Comparison of ENCODE assay signal across 28 cellular contexts in genomic region chr3:32892625-32893598, GRCh38. TPM values are rescaled to one million over a fixed set of nuclear protein-coding genes. Genes with fewer than 3 reads are reported as not detected.
"Had no signal": no experiment of that assay in that cellular context is flagged by ENCODE, and none has a peak within 500 bp of the region (broad histone marks: within the 10 kb centered on the region; RNA-seq: fewer than 3 reads in every experiment).

No MANE protein-coding gene starts in this region.

- H3K4me3 Mint-ChIP-seq: naive thymus-derived CD8-positive, alpha-beta T cell; stimulated activated memory B cell treated with anti-CD40 and anti-IgM and Interleukin-4, amounts not matched to agents 10 μg/mL and 1 μg/mL and 100 μg/mL, for 72 hours had no signal

- H3K27ac ChIP-seq: dorsolateral prefrontal cortex, epithelial cell of prostate, gastrocnemius medialis, lower lobe of right lung, psoas muscle, skin epidermis, spleen, testis, tibial artery, upper lobe of left lung had no signal

- H3K27ac Mint-ChIP-seq: naive thymus-derived CD8-positive, alpha-beta T cell; stimulated activated memory B cell treated with anti-CD40 and anti-IgM and Interleukin-4, amounts not matched to agents 10 μg/mL and 1 μg/mL and 100 μg/mL, for 72 hours had no signal

- H3K36me3 ChIP-seq: gastrocnemius medialis, spleen, tibial artery had no signal

- DNase-seq: dorsolateral prefrontal cortex; effector CD4-positive, alpha-beta T cell; foreskin fibroblast; gastrocnemius medialis; head of caudate nucleus; left ventricle myocardium superior; lower lobe of right lung; naive thymus-derived CD8-positive, alpha-beta T cell; nucleus accumbens; psoas muscle; right cardiac atrium; spleen; stimulated activated CD4-positive, alpha-beta T cell treated with anti-CD3 and anti-CD28 coated beads, Interleukin-4, amount 100 ng/mL, for 4 hours; stimulated activated naive CD8-positive, alpha-beta T cell treated with anti-CD3 and anti-CD28 coated beads, Interleukin-15, Interleukin-2, amounts not matched to agents 100 U/mL and 50 U/mL, for 24 hours; substantia nigra; testis; tibial artery; upper lobe of left lung had no signal

- H3K9me3 Mint-ChIP-seq: naive thymus-derived CD8-positive, alpha-beta T cell; stimulated activated memory B cell treated with anti-CD40 and anti-IgM and Interleukin-4, amounts not matched to agents 10 μg/mL and 1 μg/mL and 100 μg/mL, for 72 hours had no signal

- H3K4me3 ChIP-seq: dorsolateral prefrontal cortex, gastrocnemius medialis, lower lobe of right lung, psoas muscle, skin epidermis, spleen, testis, tibial artery, upper lobe of left lung had no signal

- H3K9me3 ChIP-seq: gastrocnemius medialis, lower lobe of right lung, psoas muscle, spleen, testis, tibial artery, upper lobe of left lung had no signal

- H3K4me1 Mint-ChIP-seq: naive thymus-derived CD8-positive, alpha-beta T cell; stimulated activated memory B cell treated with anti-CD40 and anti-IgM and Interleukin-4, amounts not matched to agents 10 μg/mL and 1 μg/mL and 100 μg/mL, for 72 hours had no signal

- H3K36me3 Mint-ChIP-seq: naive thymus-derived CD8-positive, alpha-beta T cell; stimulated activated memory B cell treated with anti-CD40 and anti-IgM and Interleukin-4, amounts not matched to agents 10 μg/mL and 1 μg/mL and 100 μg/mL, for 72 hours had no signal

- FAIRE-seq: colon, keratinocyte, urothelium cell line had no signal

- H3K4me1 ChIP-seq: gastrocnemius medialis, lower lobe of right lung, psoas muscle, spleen, testis, tibial artery, upper lobe of left lung had no signal

- ATAC-seq: esophagus mucosa; gastrocnemius medialis; left ventricle myocardium superior; lower lobe of right lung; naive thymus-derived CD8-positive, alpha-beta T cell; psoas muscle; right cardiac atrium; stimulated activated memory B cell treated with anti-CD40 and anti-IgM and Interleukin-4, amounts not matched to agents 10 μg/mL and 1 μg/mL and 100 μg/mL, for 72 hours; stimulated activated naive CD8-positive, alpha-beta T cell treated with anti-CD3 and anti-CD28 coated beads, Interleukin-15, Interleukin-2, amounts not matched to agents 100 U/mL and 50 U/mL, for 24 hours had no signal

- H3K27me3 ChIP-seq: testis, upper lobe of left lung had no signal

RNA-seq across cellular contexts. Expression of gene CCR4, which starts 58.5 kb away (rescaled TPM):
- total RNA-seq: left ventricle myocardium superior, myocyte, osteocyte, renal cortical epithelial cell had no signal
- polyA plus RNA-seq: keratinocyte had no signal
